In genomic region chr12:6604254-6605029, GRCh38 we compare ENCODE assay signal across 8 cellular contexts. TPM values are rescaled to one million over a fixed set of nuclear protein-coding genes. Genes with fewer than 3 reads are reported as not detected.
DNase-seq lines count a peak whose midpoint lies in the region; ATAC-seq and TF ChIP-seq lines count a peak whose summit lies in the region.

No MANE protein-coding gene starts in this region.

- DNase-seq in SK-N-SH (no peak), right cardiac atrium (no peak), NK-92 (lab: John Stamatoyannopoulos, UW; ENCODE audit: unreplicated experiment) (no peak)
- no peak for DNase-seq in activated CD4-positive, alpha-beta memory T cell treated with anti-CD3 and anti-CD28 coated beads, Interleukin-2, amount 10 ng/mL, durations not matched to agents 7 days and 5 days
- no peak for DNase-seq in stimulated activated naive CD8-positive, alpha-beta T cell treated with anti-CD3 and anti-CD28 coated beads, Interleukin-15, amount 100 ng/mL, for 72 hours
- DNase-seq in stimulated activated CD4-positive, alpha-beta T cell treated with anti-CD3 and anti-CD28 coated beads, Interleukin-4, amount 100 ng/mL, for 4 hours = no peak

- no peak for ATAC-seq in SK-N-SH treated with all-trans-retinoic acid at 6 μM for 48 hours
- no peak for ATAC-seq in right cardiac atrium
- ATAC-seq in stimulated activated naive CD8-positive, alpha-beta T cell treated with anti-CD3 and anti-CD28 coated beads, Interleukin-15, amount 100 ng/mL, for 72 hours = no peak
- ATAC-seq in HG03520 (IDR thresholded peaks at IDR 0.05; ENCODE audit: unreplicated experiment) = no peak

- POLR2A ChIA-PET in SK-N-SH (lab: Yijun Ruan, JAX) = interaction anchor here (0.6 to 1.1 kb wide), 2 partner anchors 85 to 268 kb away, joined by 3 to 5 read pairs; partner anchors contain the start of genes SPSB2 and ZNF384
- POLR2A ChIA-PET in activated CD4-positive, alpha-beta memory T cell treated with anti-CD3 and anti-CD28 coated beads, Interleukin-2, amount 10 ng/mL, durations not matched to agents 7 days and 5 days (lab: Charles Lee) = interaction anchor here (1.1 to 3.1 kb wide), 10 partner anchors 9 to 134 kb away, joined by 3 to 19 read pairs (median 8); partner anchors contain the start of genes GAPDH, NOP2, VAMP1 and ZNF384

- peak overlapping the region; percentile 91 for H3K4me2 ChIP-seq in SK-N-SH

- TF ChIP-seq EP300 in SK-N-SH (IDR thresholded peaks at IDR 0.05; ENCODE audit: borderline replicate concordance in 1 of 2, low read depth in 1 of 2, low read length in 1 of 2) = no peak

- H3K27ac ChIP-seq in SK-N-SH (ENCODE audit: low read depth in 2 of 2, low read length in 1 of 2) = no peak overlapping the region
- H3K27ac ChIP-seq in right cardiac atrium (ENCODE audit: low read length) = peak overlapping the region; percentile 33

- H3K79me2 ChIP-seq in SK-N-SH (ENCODE audit: insufficient read depth) = peaks cover 74% of the 10 kb centered on the region

- WGBS in SK-N-SH (ENCODE audit: low lambda C conversion rate) = 81% methylated on average over 5 of the region's 6 CpGs
- 63% methylated on average over 6 of the region's 6 CpGs for WGBS in right cardiac atrium

- H2AFZ ChIP-seq in SK-N-SH (ENCODE audit: low read depth) = no peak overlapping the region

- H3K4me1 ChIP-seq in SK-N-SH (ENCODE audit: control insufficient read depth in 1 of 2, insufficient read depth in 2 of 2, low read depth in 1 of 2, low read length in 1 of 2) (peaks cover 26 to 41% of the 10 kb centered on the region in 2 experiments), right cardiac atrium (ENCODE audit: control insufficient read depth, insufficient read depth, low read length) (peaks cover 11% of the 10 kb centered on the region)

- peak overlapping the region; percentile 78 for H3K9ac ChIP-seq in SK-N-SH

- no peak for TF ChIP-seq CTCF in SK-N-SH (IDR thresholded peaks at IDR 0.05)

- H3K36me3 Mint-ChIP-seq in activated CD4-positive, alpha-beta memory T cell treated with anti-CD3 and anti-CD28 coated beads, Interleukin-2, amount 10 ng/mL, durations not matched to agents 7 days and 5 days (ENCODE audit: low read depth) = peaks cover 62% of the 10 kb centered on the region

- no peaks in the 10 kb centered on the region for H3K9me2 ChIP-seq in SK-N-SH

- H3K36me3 ChIP-seq in SK-N-SH (replicated peaks in 1 of 2; ENCODE audit: control insufficient read depth in 1 of 2, insufficient read depth in 2 of 2, low read length in 1 of 2) = peaks cover 44 to 51% of the 10 kb centered on the region in 2 experiments

- CTCF ChIA-PET in SK-N-SH (lab: Yijun Ruan, JAX) = interaction anchor here (0.6 to 3.5 kb wide), 11 partner anchors 16 to 206 kb away, joined by 3 to 17 read pairs (median 4); no protein-coding TSS in a partner anchor
- CTCF ChIA-PET in activated CD4-positive, alpha-beta memory T cell treated with anti-CD3 and anti-CD28 coated beads, Interleukin-2, amount 10 ng/mL, durations not matched to agents 7 days and 5 days (lab: Charles Lee) = interaction anchor here (0.9 to 1.6 kb wide), 8 partner anchors 16 to 268 kb away, joined by 3 to 5 read pairs (median 4); partner anchors contain the start of gene SPSB2

- H3K4me1 Mint-ChIP-seq in activated CD4-positive, alpha-beta memory T cell treated with anti-CD3 and anti-CD28 coated beads, Interleukin-2, amount 10 ng/mL, durations not matched to agents 7 days and 5 days = peaks cover 43% of the 10 kb centered on the region
- H3K4me1 Mint-ChIP-seq in stimulated activated naive CD8-positive, alpha-beta T cell treated with anti-CD3 and anti-CD28 coated beads, Interleukin-15, amount 100 ng/mL, for 72 hours = peaks cover 49% of the 10 kb centered on the region

- H4K20me1 ChIP-seq in SK-N-SH (ENCODE audit: insufficient read depth) = peaks cover 47% of the 10 kb centered on the region

- no peaks in the 10 kb centered on the region for H3K27me3 ChIP-seq in SK-N-SH (ENCODE audit: insufficient read depth)
- H3K27me3 ChIP-seq in right cardiac atrium (ENCODE audit: control insufficient read depth, insufficient read depth) = no peaks in the 10 kb centered on the region

- H3K27ac Mint-ChIP-seq in activated CD4-positive, alpha-beta memory T cell treated with anti-CD3 and anti-CD28 coated beads, Interleukin-2, amount 10 ng/mL, durations not matched to agents 7 days and 5 days = peak overlapping the region; percentile 75
- peak overlapping the region; percentile 79 to 92 for H3K27ac Mint-ChIP-seq in stimulated activated naive CD8-positive, alpha-beta T cell treated with anti-CD3 and anti-CD28 coated beads, Interleukin-15, amount 100 ng/mL, for 72 hours

- no peaks in the 10 kb centered on the region for H3K9me3 ChIP-seq in SK-N-SH
- H3K9me3 ChIP-seq in right cardiac atrium (ENCODE audit: control insufficient read depth, low read length) = no peaks in the 10 kb centered on the region

- intact Hi-C loops in right cardiac atrium (cut with DNase I) = no loop called here

- no peaks in the 10 kb centered on the region for H3K9me3 Mint-ChIP-seq in activated CD4-positive, alpha-beta memory T cell treated with anti-CD3 and anti-CD28 coated beads, Interleukin-2, amount 10 ng/mL, durations not matched to agents 7 days and 5 days
- no peaks in the 10 kb centered on the region for H3K9me3 Mint-ChIP-seq in stimulated activated naive CD8-positive, alpha-beta T cell treated with anti-CD3 and anti-CD28 coated beads, Interleukin-15, amount 100 ng/mL, for 72 hours

- H3F3A ChIP-seq in SK-N-SH (replicated peaks; ENCODE audit: insufficient read depth) = peaks cover 25% of the 10 kb centered on the region

- H3K4me3 ChIP-seq in SK-N-SH (ENCODE audit: low read depth in 2 of 2, low read length in 1 of 2) (peak overlapping the region; percentile 48 to 90), right cardiac atrium (ENCODE audit: low read length) (peak overlapping the region; percentile 99)

- TF ChIP-seq RAD21 in SK-N-SH (IDR thresholded peaks at IDR 0.05; ENCODE audit: low read length) = no peak

- H3K4me3 Mint-ChIP-seq in activated CD4-positive, alpha-beta memory T cell treated with anti-CD3 and anti-CD28 coated beads, Interleukin-2, amount 10 ng/mL, durations not matched to agents 7 days and 5 days = no peak overlapping the region
- H3K4me3 Mint-ChIP-seq in stimulated activated naive CD8-positive, alpha-beta T cell treated with anti-CD3 and anti-CD28 coated beads, Interleukin-15, amount 100 ng/mL, for 72 hours = no peak overlapping the region

- H3K27me3 Mint-ChIP-seq in activated CD4-positive, alpha-beta memory T cell treated with anti-CD3 and anti-CD28 coated beads, Interleukin-2, amount 10 ng/mL, durations not matched to agents 7 days and 5 days = no peaks in the 10 kb centered on the region
- no peaks in the 10 kb centered on the region for H3K27me3 Mint-ChIP-seq in stimulated activated naive CD8-positive, alpha-beta T cell treated with anti-CD3 and anti-CD28 coated beads, Interleukin-15, amount 100 ng/mL, for 72 hours

TF ChIP-seq in SK-N-SH, 30 proteins besides CTCF, POLR2A, EP300 and RAD21 (continues in another document):
- TF ChIP-seq NRF1 (IDR thresholded peaks at IDR 0.05; ENCODE audit: low read depth, low read length) (no peak), RXRA (IDR thresholded peaks at IDR 0.05; ENCODE audit: borderline replicate concordance, low read depth) (no peak), SIN3A (IDR thresholded peaks at IDR 0.05; ENCODE audit: borderline replicate concordance, low read depth, low read length) (no peak), JUND (IDR thresholded peaks at IDR 0.05) (no peak), GATA2 (CRISPR knock-in tag; IDR thresholded peaks at IDR 0.05) (no peak)

TF ChIP-seq in SK-N-SH treated with all-trans-retinoic acid at 6 μM for 48 hours, 23 proteins besides CTCF, POLR2A, EP300 and RAD21 (continues in another document):
- TF ChIP-seq ZNF565 (CRISPR knock-in tag; conservative IDR thresholded peaks at IDR 0.05; ENCODE audit: low read depth) = no peak

RNA-seq across cellular contexts. Expression of gene CHD4, which starts 2.7 kb away (rescaled TPM):
- polyA plus RNA-seq in SK-N-SH (2012; rRNA removed) (85.5 and 90.5 TPM in 2 replicates), right cardiac atrium (142 TPM)
- 63.2 and 74.4 TPM in 2 replicates for polyA plus RNA-seq in SK-N-SH (2012; cell fraction: cytosol; rRNA removed)
- polyA plus RNA-seq in SK-N-SH (2012; cell fraction: nucleus; rRNA removed) = 200 and 254 TPM in 2 replicates
- 100 to 1,000 TPM; 223 to 234 TPM for total RNA-seq in activated CD4-positive, alpha-beta memory T cell treated with anti-CD3 and anti-CD28 coated beads, Interleukin-2, amount 10 ng/mL, durations not matched to agents 7 days and 5 days
- 100 to 1,000 TPM; 138 to 165 (median 153) TPM for total RNA-seq in right cardiac atrium

RNA-seq across cellular contexts. Expression of gene LPAR5, which starts 31.3 kb away (rescaled TPM):
- 0.03 and 0.05 TPM in 2 replicates for polyA plus RNA-seq in SK-N-SH (2012; rRNA removed)
- 0.03 and 0.05 TPM in 2 replicates for polyA plus RNA-seq in SK-N-SH (2012; cell fraction: cytosol; rRNA removed)
- 0.15 TPM in 2 replicates for polyA plus RNA-seq in SK-N-SH (2012; cell fraction: nucleus; rRNA removed)
- total RNA-seq in activated CD4-positive, alpha-beta memory T cell treated with anti-CD3 and anti-CD28 coated beads, Interleukin-2, amount 10 ng/mL, durations not matched to agents 7 days and 5 days = 1 to 10 TPM; 7.8 to 8.0 TPM
- 1 to 10 TPM; 1.1 to 2.6 (median 2.0) TPM for total RNA-seq in right cardiac atrium
- 0.86 TPM for polyA plus RNA-seq in right cardiac atrium

RNA-seq across cellular contexts. Expression of gene NOP2, which starts 36.4 kb away (rescaled TPM):
- polyA plus RNA-seq in SK-N-SH (2012; rRNA removed) (64.5 and 76.2 TPM in 2 replicates), right cardiac atrium (9.6 TPM)
- 45.2 and 46.3 TPM in 2 replicates for polyA plus RNA-seq in SK-N-SH (2012; cell fraction: cytosol; rRNA removed)
- 283 and 315 TPM in 2 replicates for polyA plus RNA-seq in SK-N-SH (2012; cell fraction: nucleus; rRNA removed)
- 10 to 100 TPM; 46.5 to 50.9 TPM for total RNA-seq in activated CD4-positive, alpha-beta memory T cell treated with anti-CD3 and anti-CD28 coated beads, Interleukin-2, amount 10 ng/mL, durations not matched to agents 7 days and 5 days
- 10 to 100 TPM; 15.1 to 27.5 (median 16.5) TPM for total RNA-seq in right cardiac atrium

RNA-seq across cellular contexts. Expression of gene ACRBP, which starts 42.8 kb away (rescaled TPM):
- polyA plus RNA-seq in SK-N-SH (2012; rRNA removed) (0.71 and 0.88 TPM in 2 replicates), right cardiac atrium (0.50 TPM)
- 0.35 and 0.58 TPM in 2 replicates for polyA plus RNA-seq in SK-N-SH (2012; cell fraction: cytosol; rRNA removed)
- polyA plus RNA-seq in SK-N-SH (2012; cell fraction: nucleus; rRNA removed) = 5.4 and 6.0 TPM in 2 replicates
- total RNA-seq in activated CD4-positive, alpha-beta memory T cell treated with anti-CD3 and anti-CD28 coated beads, Interleukin-2, amount 10 ng/mL, durations not matched to agents 7 days and 5 days = 1 to 10 TPM; 1.8 TPM
- 1 to 10 TPM; 1.0 to 2.1 (median 1.1) TPM for total RNA-seq in right cardiac atrium

RNA-seq across cellular contexts. Expression of gene IFFO1, which starts 48.6 kb away (rescaled TPM):
- polyA plus RNA-seq in SK-N-SH (2012; rRNA removed) (50.1 and 50.6 TPM in 2 replicates), right cardiac atrium (15.7 TPM)
- 16.0 and 21.0 TPM in 2 replicates for polyA plus RNA-seq in SK-N-SH (2012; cell fraction: cytosol; rRNA removed)
- polyA plus RNA-seq in SK-N-SH (2012; cell fraction: nucleus; rRNA removed) = 274 and 306 TPM in 2 replicates
- 10 to 100 TPM; 23.1 to 23.6 TPM for total RNA-seq in activated CD4-positive, alpha-beta memory T cell treated with anti-CD3 and anti-CD28 coated beads, Interleukin-2, amount 10 ng/mL, durations not matched to agents 7 days and 5 days
- 10 to 100 TPM; 15.1 to 23.6 (median 19.1) TPM for total RNA-seq in right cardiac atrium
